Comparison of ENCODE assay signal across 1 cellular context in the genomic region with DNA sequence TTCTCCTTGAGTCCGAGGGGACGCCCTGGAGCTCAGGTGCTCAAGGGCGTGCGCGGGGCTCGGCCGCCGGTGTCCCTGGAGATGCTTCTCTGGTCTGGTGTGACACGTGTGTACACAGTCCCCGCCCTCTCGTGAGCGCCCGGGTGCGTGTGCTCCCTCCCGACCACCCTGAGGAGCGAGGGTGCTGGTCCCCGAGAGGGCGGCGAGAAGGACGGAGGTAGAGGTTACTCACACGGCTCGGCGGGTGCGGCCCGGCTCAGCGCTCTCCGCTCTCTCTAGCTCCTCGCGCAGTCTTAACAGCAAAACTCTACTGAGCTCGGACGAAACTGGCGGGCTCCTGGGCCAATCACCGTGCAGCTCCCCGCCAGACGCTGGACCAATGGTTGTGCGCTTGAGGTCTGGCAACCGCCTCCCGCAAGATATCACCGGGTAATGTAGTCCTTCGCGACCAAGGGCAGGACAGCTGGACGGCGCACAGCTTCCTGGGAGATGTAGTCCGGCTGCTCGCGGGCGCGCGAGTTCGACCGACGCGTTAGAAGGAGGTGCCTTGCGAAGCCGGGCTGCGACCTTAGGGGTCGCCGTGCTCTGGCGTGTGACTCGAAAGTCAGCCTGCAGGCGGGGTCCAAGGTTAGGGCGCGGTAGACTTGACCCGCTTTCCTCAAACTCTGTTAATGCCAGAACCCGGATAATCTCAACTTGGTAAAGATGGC.
A peak's percentile ranks its signal among the peaks of the same experiment; 100 is the strongest.
TF ChIP-seq lines count a peak whose summit lies in the region.

A gene (minus strand): TSS at position 312 of the 710 bp plus-strand sequence. CDS start 2,669 bp downstream, outside the sequence.

TF ChIP-seq in HepG2, 621 proteins besides CTCF, POLR2A, EP300 and RAD21 (continued from another document and continues in another):
- TF ChIP-seq, protein P1, sequence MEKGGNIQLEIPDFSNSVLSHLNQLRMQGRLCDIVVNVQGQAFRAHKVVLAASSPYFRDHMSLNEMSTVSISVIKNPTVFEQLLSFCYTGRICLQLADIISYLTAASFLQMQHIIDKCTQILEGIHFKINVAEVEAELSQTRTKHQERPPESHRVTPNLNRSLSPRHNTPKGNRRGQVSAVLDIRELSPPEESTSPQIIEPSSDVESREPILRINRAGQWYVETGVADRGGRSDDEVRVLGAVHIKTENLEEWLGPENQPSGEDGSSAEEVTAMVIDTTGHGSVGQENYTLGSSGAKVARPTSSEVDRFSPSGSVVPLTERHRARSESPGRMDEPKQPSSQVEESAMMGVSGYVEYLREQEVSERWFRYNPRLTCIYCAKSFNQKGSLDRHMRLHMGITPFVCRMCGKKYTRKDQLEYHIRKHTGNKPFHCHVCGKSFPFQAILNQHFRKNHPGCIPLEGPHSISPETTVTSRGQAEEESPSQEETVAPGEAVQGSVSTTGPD (CRISPR knock-in tag; IDR thresholded peaks at IDR 0.05): no peak
- peak; percentile 75 for TF ChIP-seq MIXL1 (CRISPR knock-in tag; IDR thresholded peaks at IDR 0.05)
- TF ChIP-seq SPEN (CRISPR knock-in tag; IDR thresholded peaks at IDR 0.05; ENCODE audit: low read depth): peak; percentile 82
- TF ChIP-seq, protein P2, sequence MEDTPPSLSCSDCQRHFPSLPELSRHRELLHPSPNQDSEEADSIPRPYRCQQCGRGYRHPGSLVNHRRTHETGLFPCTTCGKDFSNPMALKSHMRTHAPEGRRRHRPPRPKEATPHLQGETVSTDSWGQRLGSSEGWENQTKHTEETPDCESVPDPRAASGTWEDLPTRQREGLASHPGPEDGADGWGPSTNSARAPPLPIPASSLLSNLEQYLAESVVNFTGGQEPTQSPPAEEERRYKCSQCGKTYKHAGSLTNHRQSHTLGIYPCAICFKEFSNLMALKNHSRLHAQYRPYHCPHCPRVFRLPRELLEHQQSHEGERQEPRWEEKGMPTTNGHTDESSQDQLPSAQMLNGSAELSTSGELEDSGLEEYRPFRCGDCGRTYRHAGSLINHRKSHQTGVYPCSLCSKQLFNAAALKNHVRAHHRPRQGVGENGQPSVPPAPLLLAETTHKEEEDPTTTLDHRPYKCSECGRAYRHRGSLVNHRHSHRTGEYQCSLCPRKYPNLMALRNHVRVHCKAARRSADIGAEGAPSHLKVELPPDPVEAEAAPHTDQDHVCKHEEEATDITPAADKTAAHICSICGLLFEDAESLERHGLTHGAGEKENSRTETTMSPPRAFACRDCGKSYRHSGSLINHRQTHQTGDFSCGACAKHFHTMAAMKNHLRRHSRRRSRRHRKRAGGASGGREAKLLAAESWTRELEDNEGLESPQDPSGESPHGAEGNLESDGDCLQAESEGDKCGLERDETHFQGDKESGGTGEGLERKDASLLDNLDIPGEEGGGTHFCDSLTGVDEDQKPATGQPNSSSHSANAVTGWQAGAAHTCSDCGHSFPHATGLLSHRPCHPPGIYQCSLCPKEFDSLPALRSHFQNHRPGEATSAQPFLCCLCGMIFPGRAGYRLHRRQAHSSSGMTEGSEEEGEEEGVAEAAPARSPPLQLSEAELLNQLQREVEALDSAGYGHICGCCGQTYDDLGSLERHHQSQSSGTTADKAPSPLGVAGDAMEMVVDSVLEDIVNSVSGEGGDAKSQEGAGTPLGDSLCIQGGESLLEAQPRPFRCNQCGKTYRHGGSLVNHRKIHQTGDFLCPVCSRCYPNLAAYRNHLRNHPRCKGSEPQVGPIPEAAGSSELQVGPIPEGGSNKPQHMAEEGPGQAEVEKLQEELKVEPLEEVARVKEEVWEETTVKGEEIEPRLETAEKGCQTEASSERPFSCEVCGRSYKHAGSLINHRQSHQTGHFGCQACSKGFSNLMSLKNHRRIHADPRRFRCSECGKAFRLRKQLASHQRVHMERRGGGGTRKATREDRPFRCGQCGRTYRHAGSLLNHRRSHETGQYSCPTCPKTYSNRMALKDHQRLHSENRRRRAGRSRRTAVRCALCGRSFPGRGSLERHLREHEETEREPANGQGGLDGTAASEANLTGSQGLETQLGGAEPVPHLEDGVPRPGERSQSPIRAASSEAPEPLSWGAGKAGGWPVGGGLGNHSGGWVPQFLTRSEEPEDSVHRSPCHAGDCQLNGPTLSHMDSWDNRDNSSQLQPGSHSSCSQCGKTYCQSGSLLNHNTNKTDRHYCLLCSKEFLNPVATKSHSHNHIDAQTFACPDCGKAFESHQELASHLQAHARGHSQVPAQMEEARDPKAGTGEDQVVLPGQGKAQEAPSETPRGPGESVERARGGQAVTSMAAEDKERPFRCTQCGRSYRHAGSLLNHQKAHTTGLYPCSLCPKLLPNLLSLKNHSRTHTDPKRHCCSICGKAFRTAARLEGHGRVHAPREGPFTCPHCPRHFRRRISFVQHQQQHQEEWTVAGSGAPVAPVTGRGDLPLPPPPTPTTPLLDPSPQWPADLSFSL (CRISPR knock-in tag; IDR thresholded peaks at IDR 0.05): no peak
- no peak for TF ChIP-seq ZNF253 (CRISPR knock-in tag; IDR thresholded peaks at IDR 0.05; ENCODE audit: borderline replicate concordance)
- peak; percentile 80; the same call in 1 of the 2 replicates for TF ChIP-seq KDM3A (CRISPR knock-in tag; IDR thresholded peaks at IDR 0.05; ENCODE audit: low read depth)
- peak; percentile 70; the same call in 1 of the 2 replicates for TF ChIP-seq ZNF331 (CRISPR knock-in tag; IDR thresholded peaks at IDR 0.05)
- TF ChIP-seq, protein P3, sequence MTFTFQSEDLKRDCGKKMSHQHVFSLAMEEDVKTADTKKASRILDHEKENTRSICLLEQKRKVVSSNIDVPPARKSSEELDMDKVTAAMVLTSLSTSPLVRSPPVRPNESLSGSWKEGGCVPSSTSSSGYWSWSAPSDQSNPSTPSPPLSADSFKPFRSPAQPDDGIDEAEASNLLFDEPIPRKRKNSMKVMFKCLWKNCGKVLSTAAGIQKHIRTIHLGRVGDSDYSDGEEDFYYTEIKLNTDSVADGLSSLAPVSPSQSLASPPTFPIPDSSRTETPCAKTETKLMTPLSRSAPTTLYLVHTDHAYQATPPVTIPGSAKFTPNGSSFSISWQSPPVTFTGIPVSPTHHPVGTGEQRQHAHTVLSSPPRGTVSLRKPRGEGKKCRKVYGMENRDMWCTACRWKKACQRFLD (CRISPR knock-in tag; IDR thresholded peaks at IDR 0.05; ENCODE audit: borderline replicate concordance): peak; percentile 91
- peak; percentile 95; the same call in 1 of the 2 replicates for TF ChIP-seq ZNF709 (CRISPR knock-in tag; IDR thresholded peaks at IDR 0.05)
- TF ChIP-seq JUNB (CRISPR knock-in tag; IDR thresholded peaks at IDR 0.05; ENCODE audit: borderline replicate concordance): no peak
- peak; percentile 85; the same call in 1 of the 2 replicates for TF ChIP-seq SMAD3 (CRISPR knock-in tag; IDR thresholded peaks at IDR 0.05)
- TF ChIP-seq, protein P4, sequence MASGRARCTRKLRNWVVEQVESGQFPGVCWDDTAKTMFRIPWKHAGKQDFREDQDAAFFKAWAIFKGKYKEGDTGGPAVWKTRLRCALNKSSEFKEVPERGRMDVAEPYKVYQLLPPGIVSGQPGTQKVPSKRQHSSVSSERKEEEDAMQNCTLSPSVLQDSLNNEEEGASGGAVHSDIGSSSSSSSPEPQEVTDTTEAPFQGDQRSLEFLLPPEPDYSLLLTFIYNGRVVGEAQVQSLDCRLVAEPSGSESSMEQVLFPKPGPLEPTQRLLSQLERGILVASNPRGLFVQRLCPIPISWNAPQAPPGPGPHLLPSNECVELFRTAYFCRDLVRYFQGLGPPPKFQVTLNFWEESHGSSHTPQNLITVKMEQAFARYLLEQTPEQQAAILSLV (CRISPR knock-in tag; IDR thresholded peaks at IDR 0.05; ENCODE audit: borderline replicate concordance): peak; percentile 91; the same call in 1 of the 2 replicates
- peak; percentile 56; the same call in 1 of the 2 replicates for TF ChIP-seq ZFP1 (CRISPR knock-in tag; IDR thresholded peaks at IDR 0.05)
- peak; percentile 35; the same call in 1 of the 2 replicates for TF ChIP-seq TBP (CRISPR knock-in tag; IDR thresholded peaks at IDR 0.05)
- TF ChIP-seq, protein P5, sequence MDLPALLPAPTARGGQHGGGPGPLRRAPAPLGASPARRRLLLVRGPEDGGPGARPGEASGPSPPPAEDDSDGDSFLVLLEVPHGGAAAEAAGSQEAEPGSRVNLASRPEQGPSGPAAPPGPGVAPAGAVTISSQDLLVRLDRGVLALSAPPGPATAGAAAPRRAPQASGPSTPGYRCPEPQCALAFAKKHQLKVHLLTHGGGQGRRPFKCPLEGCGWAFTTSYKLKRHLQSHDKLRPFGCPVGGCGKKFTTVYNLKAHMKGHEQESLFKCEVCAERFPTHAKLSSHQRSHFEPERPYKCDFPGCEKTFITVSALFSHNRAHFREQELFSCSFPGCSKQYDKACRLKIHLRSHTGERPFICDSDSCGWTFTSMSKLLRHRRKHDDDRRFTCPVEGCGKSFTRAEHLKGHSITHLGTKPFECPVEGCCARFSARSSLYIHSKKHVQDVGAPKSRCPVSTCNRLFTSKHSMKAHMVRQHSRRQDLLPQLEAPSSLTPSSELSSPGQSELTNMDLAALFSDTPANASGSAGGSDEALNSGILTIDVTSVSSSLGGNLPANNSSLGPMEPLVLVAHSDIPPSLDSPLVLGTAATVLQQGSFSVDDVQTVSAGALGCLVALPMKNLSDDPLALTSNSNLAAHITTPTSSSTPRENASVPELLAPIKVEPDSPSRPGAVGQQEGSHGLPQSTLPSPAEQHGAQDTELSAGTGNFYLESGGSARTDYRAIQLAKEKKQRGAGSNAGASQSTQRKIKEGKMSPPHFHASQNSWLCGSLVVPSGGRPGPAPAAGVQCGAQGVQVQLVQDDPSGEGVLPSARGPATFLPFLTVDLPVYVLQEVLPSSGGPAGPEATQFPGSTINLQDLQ (CRISPR knock-in tag; IDR thresholded peaks at IDR 0.05): peak; percentile 94; the same call in 1 of the 2 replicates
- TF ChIP-seq RCOR2 (CRISPR knock-in tag; IDR thresholded peaks at IDR 0.05): peak; percentile 54; the same call in 1 of the 2 replicates
- TF ChIP-seq NONO (IDR thresholded peaks at IDR 0.05): no peak
- TF ChIP-seq NONO (CRISPR knock-in tag; conservative IDR thresholded peaks at IDR 0.05): peak; percentile 91; the same call in 1 of the 2 replicates
- no peak; the same call in 1 of the 2 replicates for TF ChIP-seq ZNF446 (CRISPR knock-in tag; IDR thresholded peaks at IDR 0.05)
- no peak for TF ChIP-seq FOXP1 (IDR thresholded peaks at IDR 0.05)
- TF ChIP-seq FOXP1 (CRISPR knock-in tag; IDR thresholded peaks at IDR 0.05): peak; percentile 31; the same call in 1 of the 2 replicates
- peak; percentile 79 for TF ChIP-seq NFKB2 (CRISPR knock-in tag; IDR thresholded peaks at IDR 0.05; ENCODE audit: borderline replicate concordance)
- TF ChIP-seq ZNF605 (CRISPR knock-in tag; IDR thresholded peaks at IDR 0.05): peak; percentile 98
- TF ChIP-seq HOXA5 (CRISPR knock-in tag; IDR thresholded peaks at IDR 0.05): peak; percentile 89; the same call in 1 of the 2 replicates
- TF ChIP-seq NR2F1 (CRISPR knock-in tag; IDR thresholded peaks at IDR 0.05): peak; percentile 49 to 65; a peak in 2 of 4 replicates
- no peak for TF ChIP-seq CBX2 (IDR thresholded peaks at IDR 0.05; ENCODE audit: low read depth, low read length)
- TF ChIP-seq CBX2 (CRISPR knock-in tag; IDR thresholded peaks at IDR 0.05; ENCODE audit: low read depth): no peak
- TF ChIP-seq DR1 (CRISPR knock-in tag; IDR thresholded peaks at IDR 0.05): peak; percentile 90
- no peak for TF ChIP-seq HNRNPH1 (optimal IDR thresholded peaks at IDR 0.05; ENCODE audit: low read depth, low read length)
- TF ChIP-seq, protein P6, sequence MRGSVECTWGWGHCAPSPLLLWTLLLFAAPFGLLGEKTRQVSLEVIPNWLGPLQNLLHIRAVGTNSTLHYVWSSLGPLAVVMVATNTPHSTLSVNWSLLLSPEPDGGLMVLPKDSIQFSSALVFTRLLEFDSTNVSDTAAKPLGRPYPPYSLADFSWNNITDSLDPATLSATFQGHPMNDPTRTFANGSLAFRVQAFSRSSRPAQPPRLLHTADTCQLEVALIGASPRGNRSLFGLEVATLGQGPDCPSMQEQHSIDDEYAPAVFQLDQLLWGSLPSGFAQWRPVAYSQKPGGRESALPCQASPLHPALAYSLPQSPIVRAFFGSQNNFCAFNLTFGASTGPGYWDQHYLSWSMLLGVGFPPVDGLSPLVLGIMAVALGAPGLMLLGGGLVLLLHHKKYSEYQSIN (CRISPR knock-in tag; IDR thresholded peaks at IDR 0.05; ENCODE audit: borderline replicate concordance): no peak
- peak; percentile 76; the same call in 1 of the 2 replicates for TF ChIP-seq ZNF383 (CRISPR knock-in tag; IDR thresholded peaks at IDR 0.05; ENCODE audit: borderline replicate concordance)
- TF ChIP-seq, protein P7, sequence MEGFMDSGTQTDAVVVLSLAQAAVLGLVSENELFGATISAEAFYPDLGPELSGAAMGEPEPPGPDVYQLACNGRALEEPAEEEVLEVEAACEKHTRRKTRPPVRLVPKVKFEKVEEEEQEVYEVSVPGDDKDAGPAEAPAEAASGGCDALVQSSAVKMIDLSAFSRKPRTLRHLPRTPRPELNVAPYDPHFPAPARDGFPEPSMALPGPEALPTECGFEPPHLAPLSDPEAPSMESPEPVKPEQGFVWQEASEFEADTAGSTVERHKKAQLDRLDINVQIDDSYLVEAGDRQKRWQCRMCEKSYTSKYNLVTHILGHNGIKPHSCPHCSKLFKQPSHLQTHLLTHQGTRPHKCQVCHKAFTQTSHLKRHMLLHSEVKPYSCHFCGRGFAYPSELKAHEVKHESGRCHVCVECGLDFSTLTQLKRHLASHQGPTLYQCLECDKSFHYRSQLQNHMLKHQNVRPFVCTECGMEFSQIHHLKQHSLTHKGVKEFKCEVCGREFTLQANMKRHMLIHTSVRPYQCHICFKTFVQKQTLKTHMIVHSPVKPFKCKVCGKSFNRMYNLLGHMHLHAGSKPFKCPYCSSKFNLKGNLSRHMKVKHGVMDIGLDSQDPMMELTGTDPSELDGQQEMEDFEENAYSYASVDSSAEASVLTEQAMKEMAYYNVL (CRISPR knock-in tag; IDR thresholded peaks at IDR 0.05; ENCODE audit: borderline replicate concordance): no peak
- TF ChIP-seq, protein P8, sequence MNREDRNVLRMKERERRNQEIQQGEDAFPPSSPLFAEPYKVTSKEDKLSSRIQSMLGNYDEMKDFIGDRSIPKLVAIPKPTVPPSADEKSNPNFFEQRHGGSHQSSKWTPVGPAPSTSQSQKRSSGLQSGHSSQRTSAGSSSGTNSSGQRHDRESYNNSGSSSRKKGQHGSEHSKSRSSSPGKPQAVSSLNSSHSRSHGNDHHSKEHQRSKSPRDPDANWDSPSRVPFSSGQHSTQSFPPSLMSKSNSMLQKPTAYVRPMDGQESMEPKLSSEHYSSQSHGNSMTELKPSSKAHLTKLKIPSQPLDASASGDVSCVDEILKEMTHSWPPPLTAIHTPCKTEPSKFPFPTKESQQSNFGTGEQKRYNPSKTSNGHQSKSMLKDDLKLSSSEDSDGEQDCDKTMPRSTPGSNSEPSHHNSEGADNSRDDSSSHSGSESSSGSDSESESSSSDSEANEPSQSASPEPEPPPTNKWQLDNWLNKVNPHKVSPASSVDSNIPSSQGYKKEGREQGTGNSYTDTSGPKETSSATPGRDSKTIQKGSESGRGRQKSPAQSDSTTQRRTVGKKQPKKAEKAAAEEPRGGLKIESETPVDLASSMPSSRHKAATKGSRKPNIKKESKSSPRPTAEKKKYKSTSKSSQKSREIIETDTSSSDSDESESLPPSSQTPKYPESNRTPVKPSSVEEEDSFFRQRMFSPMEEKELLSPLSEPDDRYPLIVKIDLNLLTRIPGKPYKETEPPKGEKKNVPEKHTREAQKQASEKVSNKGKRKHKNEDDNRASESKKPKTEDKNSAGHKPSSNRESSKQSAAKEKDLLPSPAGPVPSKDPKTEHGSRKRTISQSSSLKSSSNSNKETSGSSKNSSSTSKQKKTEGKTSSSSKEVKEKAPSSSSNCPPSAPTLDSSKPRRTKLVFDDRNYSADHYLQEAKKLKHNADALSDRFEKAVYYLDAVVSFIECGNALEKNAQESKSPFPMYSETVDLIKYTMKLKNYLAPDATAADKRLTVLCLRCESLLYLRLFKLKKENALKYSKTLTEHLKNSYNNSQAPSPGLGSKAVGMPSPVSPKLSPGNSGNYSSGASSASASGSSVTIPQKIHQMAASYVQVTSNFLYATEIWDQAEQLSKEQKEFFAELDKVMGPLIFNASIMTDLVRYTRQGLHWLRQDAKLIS (CRISPR knock-in tag; IDR thresholded peaks at IDR 0.05): no peak
- TF ChIP-seq ZNF564 (CRISPR knock-in tag; IDR thresholded peaks at IDR 0.05): peak; percentile 79; the same call in 1 of the 2 replicates
- peak; percentile 59; the same call in 1 of the 2 replicates for TF ChIP-seq IRX3 (CRISPR knock-in tag; IDR thresholded peaks at IDR 0.05; ENCODE audit: borderline replicate concordance, low read depth)
- peak; percentile 98 for TF ChIP-seq POLR2G (IDR thresholded peaks at IDR 0.05; ENCODE audit: low read depth, low read length)
